Comparison of ENCODE assay signal across 8 cellular contexts in genomic region chr15:23857028-23857641, GRCh38.
DNase-seq lines count a peak whose midpoint lies in the region; ATAC-seq and TF ChIP-seq lines count a peak whose summit lies in the region.

No MANE protein-coding gene starts in this region.

- CTCF ChIA-PET in T-cell (lab: Charles Lee), result no interaction called here

- POLR2A ChIA-PET in T-cell (lab: Charles Lee), result no interaction called here

- H3K36me3 Mint-ChIP-seq in T-cell, result no peaks in the 10 kb centered on the region

- H3K4me3 Mint-ChIP-seq in T-cell, result no peak overlapping the region

- intact Hi-C loops in uterus (cut with DNase I; ENCODE audit: low total_unique reads), result no loop called here

- H3K36me3 ChIP-seq in uterus, result no peaks in the 10 kb centered on the region

- ATAC-seq in GM18907 (IDR thresholded peaks at IDR 0.05; ENCODE audit: unreplicated experiment) (no peak), T-cell (replicated peaks in 1 of 4) (no peak)

- H3K27me3 ChIP-seq in uterus, result no peaks in the 10 kb centered on the region

- peaks cover 0 to 10% (median 10%) of the 10 kb centered on the region in 3 donors for H3K9me3 Mint-ChIP-seq in T-cell

- H3K9me3 ChIP-seq in uterus, result no peaks in the 10 kb centered on the region

- no peak overlapping the region for H3K27ac Mint-ChIP-seq in T-cell

- TF ChIP-seq POLR2A in uterus (IDR thresholded peaks at IDR 0.05), result no peak

- no peaks in the 10 kb centered on the region for H3K4me1 ChIP-seq in uterus

- H3K4me3 ChIP-seq in AG10803 (ENCODE audit: low read length) (no peak overlapping the region), uterus (no peak overlapping the region)

- peaks cover 0 to 4% of the 10 kb centered on the region in 2 donors for H3K27me3 Mint-ChIP-seq in T-cell

- peak; percentile 42 for TF ChIP-seq CTCF in AG10803 (conservative IDR thresholded peaks at IDR 0.05; ENCODE audit: low read length)
- peak; percentile 7 to 26 (median 14) for TF ChIP-seq CTCF in uterus (IDR thresholded peaks at IDR 0.05)

- no peak overlapping the region for H3K27ac ChIP-seq in uterus

- peak; percentile 18 for DNase-seq in AG10803 (ENCODE audit: low read depth)
- peak; percentile 39 for DNase-seq in HT1080 (ENCODE audit: low read depth)
- DNase-seq in SHP77 treated with DMSO at 0.1 percent for 48 hours (lab: John Stamatoyannopoulos, UW), result peak; percentile 52
- peak; percentile 75 for DNase-seq in inferior parietal cortex (ENCODE audit: extremely low spot score)
- DNase-seq in uterus, result peak; percentile 28 to 47
- DNase-seq in activated CD4-positive, alpha-beta T cell treated with anti-CD3 and anti-CD28 coated beads, Interleukin-2, amount 50 U/mL, for 4 hours, result no peak
- no peak for DNase-seq in T-cell

- H3K4me1 Mint-ChIP-seq in T-cell, result no peaks in the 10 kb centered on the region

Comparison
In these comparisons a context has a peak if more than half of its experiments do, and no peak if none do; other contexts are left out.
1. DNase-seq: peak in AG10803 (single experiment), HT1080 (single experiment), SHP77 treated with DMSO at 0.1 percent for 48 hours (single experiment), inferior parietal cortex (single experiment) and uterus (2 of 2); none in activated CD4-positive, alpha-beta T cell treated with anti-CD3 and anti-CD28 coated beads, Interleukin-2, amount 50 U/mL, for 4 hours (0 of 2) and T-cell (0 of 34).